ENCODE assay signal across 24 cellular contexts in the genomic region with DNA sequence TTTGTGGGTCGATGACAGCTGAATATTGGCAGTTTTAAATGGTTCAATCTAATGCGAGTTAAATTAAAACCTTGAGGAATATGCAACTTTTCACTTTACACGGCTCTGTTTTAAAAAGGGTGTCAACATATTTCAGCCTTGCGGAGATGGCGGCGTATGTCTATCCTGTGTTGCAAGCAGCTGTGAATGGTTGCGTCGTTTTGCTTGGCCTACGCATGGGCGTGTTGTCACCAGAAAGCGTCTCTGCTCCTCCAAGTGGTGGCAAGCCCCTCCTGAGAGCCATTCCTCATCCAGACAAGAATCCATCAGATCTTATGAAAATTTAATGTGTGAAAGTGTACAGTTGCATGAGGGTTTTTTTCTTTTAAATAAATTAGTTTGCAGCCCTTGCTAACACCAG.
DNase-seq lines count a peak whose midpoint lies in the region; TF ChIP-seq lines count a peak whose summit lies in the region.
"Had no signal": no experiment of that assay in that cellular context is flagged by ENCODE, and none has a peak within 500 bp of the region (broad histone marks: within the 10 kb centered on the region; RNA-seq: fewer than 3 reads in every experiment).

No MANE protein-coding gene starts in this region.

- peak overlapping the region; percentile 95 for H3K4me2 ChIP-seq in BLaER1
- H3K4me2 ChIP-seq in MM.1S (ENCODE audit: low read depth, low read length), result no peak overlapping the region
- H3K4me2 ChIP-seq: A549 had no signal

- peaks cover 61% of the 10 kb centered on the region for H3K36me3 ChIP-seq in BLaER1
- H3K36me3 ChIP-seq in MM.1S (replicated peaks; ENCODE audit: insufficient read depth, low read length), result no peaks in the 10 kb centered on the region
- H3K36me3 ChIP-seq: HAP-1, MG63, SJSA1 had no signal

- no peaks in the 10 kb centered on the region for H3K9me3 ChIP-seq in BLaER1
- no peaks in the 10 kb centered on the region for H3K9me3 ChIP-seq in MM.1S (replicated peaks; ENCODE audit: insufficient read depth, low read length)
- H3K9me3 ChIP-seq: A549, HAP-1, MG63, SJSA1 had no signal

- H3K27ac ChIP-seq in BLaER1 (no peak overlapping the region), MM.1S (ENCODE audit: low read length) (no peak overlapping the region)
- H3K27ac ChIP-seq: A549, SJSA1 had no signal

- no peak overlapping the region for H3K9ac ChIP-seq in BLaER1
- H3K9ac ChIP-seq in MM.1S (ENCODE audit: low read length), result no peak overlapping the region

- no peak for TF ChIP-seq POLR2A in NB4 (IDR thresholded peaks at IDR 0.05; ENCODE audit: extremely low read depth, insufficient read length)

- POLR2A ChIA-PET in HEK293T (lab: Yijun Ruan, JAX), result no interaction called here

- DNase-seq in CD1c-positive myeloid dendritic cell (ENCODE audit: extremely low spot score), result peak; percentile 7
- DNase-seq in NB4 (ENCODE audit: low read depth), result peak; percentile 64
- DNase-seq in inferior parietal cortex (ENCODE audit: extremely low spot score), result peak; percentile 32
- DNase-seq in DMS53 treated with DMSO at 0.1 percent for 48 hours (lab: John Stamatoyannopoulos, UW; ENCODE audit: unreplicated experiment), result no peak
- no peak for DNase-seq in HEK293T (ENCODE audit: extremely low spot score)
- DNase-seq in MM.1S, result no peak
- DNase-seq: CD4-positive, alpha-beta T cell; COR-L47; DMS53; GOT3; IMR-90; KG1; MG63; NCI-H2029; NCI-H446; NCI-H524 treated with DMSO at 0.1 percent for 48 hours; NCI-H774; NK-92 treated with Interleukin-12 subunit alpha and Interleukin-12 subunit beta, amount 100 ng/mL, for 24 hours; T-helper 1 cell had no signal

- CTCF ChIA-PET in HEK293T (lab: Yijun Ruan, JAX), result no interaction called here

- no peak overlapping the region for H2AFZ ChIP-seq in MM.1S (ENCODE audit: low read length)

- no peaks in the 10 kb centered on the region for H3K9me2 ChIP-seq in MM.1S (replicated peaks; ENCODE audit: insufficient read depth, low read length)

- H4K20me1 ChIP-seq in BLaER1, result peaks cover 100% of the 10 kb centered on the region
- H4K20me1 ChIP-seq in MM.1S (ENCODE audit: insufficient read depth, low read length), result no peaks in the 10 kb centered on the region

- H3K4me1 ChIP-seq in BLaER1, result peaks cover 87% of the 10 kb centered on the region
- no peaks in the 10 kb centered on the region for H3K4me1 ChIP-seq in MM.1S (ENCODE audit: low read length)
- H3K4me1 ChIP-seq: A549, HAP-1, SJSA1 had no signal

- H3F3A ChIP-seq in MM.1S (ENCODE audit: insufficient read depth, low read length), result no peaks in the 10 kb centered on the region

- H3K27me3 ChIP-seq in BLaER1 (no peaks in the 10 kb centered on the region), MM.1S (replicated peaks; ENCODE audit: insufficient read depth, low read length) (peaks cover 47% of the 10 kb centered on the region)
- H3K27me3 ChIP-seq: MG63, SJSA1 had no signal

- H3K79me2 ChIP-seq in MM.1S (ENCODE audit: low read length), result no peaks in the 10 kb centered on the region

- H3K4me3 ChIP-seq in BLaER1, result no peak overlapping the region
- H3K4me3 ChIP-seq in NB4 (ENCODE audit: low read depth, low read length), result no peak overlapping the region
- no peak overlapping the region for H3K4me3 ChIP-seq in MM.1S (ENCODE audit: low read length)
- H3K4me3 ChIP-seq: A549, GM12878, HAP-1, MG63, SJSA1 had no signal

- TF ChIP-seq CTCF in NB4 (IDR thresholded peaks at IDR 0.05; ENCODE audit: low read depth, low read length) (no peak), MM.1S (IDR thresholded peaks at IDR 0.05; ENCODE audit: low read length) (no peak)

TF ChIP-seq in HEK293T, 16 proteins besides CTCF, POLR2A, EP300 and RAD21:
- TF ChIP-seq, protein P1, sequence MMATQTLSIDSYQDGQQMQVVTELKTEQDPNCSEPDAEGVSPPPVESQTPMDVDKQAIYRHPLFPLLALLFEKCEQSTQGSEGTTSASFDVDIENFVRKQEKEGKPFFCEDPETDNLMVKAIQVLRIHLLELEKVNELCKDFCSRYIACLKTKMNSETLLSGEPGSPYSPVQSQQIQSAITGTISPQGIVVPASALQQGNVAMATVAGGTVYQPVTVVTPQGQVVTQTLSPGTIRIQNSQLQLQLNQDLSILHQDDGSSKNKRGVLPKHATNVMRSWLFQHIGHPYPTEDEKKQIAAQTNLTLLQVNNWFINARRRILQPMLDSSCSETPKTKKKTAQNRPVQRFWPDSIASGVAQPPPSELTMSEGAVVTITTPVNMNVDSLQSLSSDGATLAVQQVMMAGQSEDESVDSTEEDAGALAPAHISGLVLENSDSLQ (IDR thresholded peaks at IDR 0.05), result no peak
- TF ChIP-seq SP1 (IDR thresholded peaks at IDR 0.05), result no peak
- TF ChIP-seq NFRKB (IDR thresholded peaks at IDR 0.05), result no peak
- TF ChIP-seq BHLHE40 (IDR thresholded peaks at IDR 0.05; ENCODE audit: borderline replicate concordance), result no peak
- TF ChIP-seq ARNT (IDR thresholded peaks at IDR 0.05), result no peak
- no peak for TF ChIP-seq FOXA1 (IDR thresholded peaks at IDR 0.05)
- no peak for TF ChIP-seq CTBP1 (IDR thresholded peaks at IDR 0.05; ENCODE audit: borderline replicate concordance)
- TF ChIP-seq SUZ12 (IDR thresholded peaks at IDR 0.05), result no peak
- no peak for TF ChIP-seq L3MBTL2 (conservative IDR thresholded peaks at IDR 0.05)
- TF ChIP-seq ELF4 (IDR thresholded peaks at IDR 0.05), result no peak
- no peak for TF ChIP-seq FOXK2 (IDR thresholded peaks at IDR 0.05)
- no peak for TF ChIP-seq HDGF (IDR thresholded peaks at IDR 0.05; ENCODE audit: borderline replicate concordance)
- no peak for TF ChIP-seq FOXM1 (IDR thresholded peaks at IDR 0.05; ENCODE audit: borderline replicate concordance)
- TF ChIP-seq TARDBP (IDR thresholded peaks at IDR 0.05), result no peak
- no peak for TF ChIP-seq ZNF384 (IDR thresholded peaks at IDR 0.05)
- TF ChIP-seq LEF1 (IDR thresholded peaks at IDR 0.05; ENCODE audit: borderline replicate concordance), result no peak

Comparison
In these comparisons a context has a peak if more than half of its experiments do, and no peak if none do; other contexts are left out.
1. DNase-seq: peak in CD1c-positive myeloid dendritic cell (single experiment), NB4 (single experiment) and inferior parietal cortex (single experiment); none in DMS53 treated with DMSO at 0.1 percent for 48 hours (single experiment), HEK293T (single experiment) and MM.1S (single experiment).